8 cellular contexts compared by ENCODE assay signal in the genomic region with DNA sequence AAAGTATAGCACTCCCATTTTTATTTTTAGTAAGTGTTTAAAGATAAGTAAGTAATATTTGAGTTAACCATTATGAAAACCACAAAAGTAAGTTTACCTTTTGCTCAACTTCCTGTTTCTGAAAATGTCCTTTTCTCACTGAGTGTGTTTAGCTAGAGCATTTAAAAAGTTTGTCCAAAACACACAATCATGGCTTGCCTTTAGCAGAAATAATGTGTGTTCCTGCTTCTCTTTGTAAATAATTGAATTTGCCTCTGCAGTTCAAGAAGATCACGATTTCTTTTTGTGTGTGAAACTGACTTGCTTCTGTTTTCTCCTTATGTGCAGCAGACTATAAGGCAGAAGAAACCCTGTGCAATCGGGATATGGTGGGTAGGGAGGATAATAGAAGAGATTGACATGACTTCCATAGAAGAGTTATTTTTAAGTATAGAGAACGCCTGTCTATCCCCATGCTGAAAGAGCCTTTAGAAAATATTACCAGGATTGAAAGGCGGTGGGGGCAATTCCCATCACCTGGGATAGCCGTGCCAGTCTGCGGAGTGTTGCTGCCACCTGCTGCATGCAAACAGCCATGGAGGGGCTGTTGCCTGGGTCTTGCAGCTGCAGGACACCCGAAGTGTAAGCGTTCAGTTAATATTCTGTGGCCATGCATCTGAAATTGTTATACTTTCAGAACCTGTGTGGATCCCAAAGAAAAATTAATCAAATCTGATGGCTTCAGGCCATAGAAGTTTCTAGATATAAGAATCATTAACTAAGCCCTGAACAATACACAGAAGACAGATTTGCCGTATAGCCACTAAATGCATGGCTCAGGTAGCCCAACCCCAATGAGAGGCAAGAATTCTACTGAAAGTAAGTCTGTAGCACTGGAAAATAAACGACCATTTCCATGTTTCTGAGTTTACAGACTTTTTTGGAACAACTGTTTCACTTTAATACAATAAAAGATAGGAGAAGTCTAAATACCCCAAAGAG. TPM values are rescaled to one million over a fixed set of nuclear protein-coding genes. Genes with fewer than 3 reads are reported as not detected.
DNase-seq lines count a peak whose midpoint lies in the region; ATAC-seq and TF ChIP-seq lines count a peak whose summit lies in the region.

No MANE protein-coding gene starts in this region.

- in situ Hi-C loops in astrocyte of the cerebellum (cut with HindIII; ENCODE audit: low sequenced_read_pairs) = no loop called here

- peaks cover 26 to 59% (median 49%) of the 10 kb centered on the region in 3 donors for H3K4me1 Mint-ChIP-seq in IgD-negative memory B cell
- H3K4me1 Mint-ChIP-seq in T-cell = peaks cover 63 to 70% (median 66%) of the 10 kb centered on the region in 3 donors

- H3K4me1 ChIP-seq in uterus = no peaks in the 10 kb centered on the region

- DNase-seq in GM10266 (ENCODE audit: extremely low spot score) (peak; percentile 28), T-cell (peak in 33 of 34 experiments; percentile 27 to 71 (median 48)), astrocyte of the cerebellum (ENCODE audit: low read depth) (peak; percentile 22), left colon (peak; percentile 31 to 65), uterus (no peak)
- DNase-seq in stimulated activated CD4-positive, alpha-beta T cell treated with anti-CD3 and anti-CD28 coated beads, TNF-alpha, amount 100 ng/mL, for 4 hours (ENCODE audit: low read depth in 3 of 3) = peak in 2 of 3 experiments; percentile 43 to 52

- H3K27me3 ChIP-seq in uterus = no peaks in the 10 kb centered on the region

- H3K4me3 Mint-ChIP-seq in IgD-negative memory B cell (peak overlapping the region; percentile 60 to 91 (median 88)), T-cell (peak overlapping the region; percentile 62 to 79 (median 68))

- no peaks in the 10 kb centered on the region for H3K9me3 ChIP-seq in uterus

- H3K27ac Mint-ChIP-seq in IgD-negative memory B cell (peak overlapping the region in 2 of 3 donors; percentile 17 to 77), T-cell (peak overlapping the region; percentile 98 to 99)

- H3K36me3 Mint-ChIP-seq in IgD-negative memory B cell (peaks cover 3% of the 10 kb centered on the region), T-cell (no peaks in the 10 kb centered on the region)

- no peak overlapping the region for H3K27ac ChIP-seq in uterus

- TF ChIP-seq CTCF in GM10266 (IDR thresholded peaks at IDR 0.05; ENCODE audit: control insufficient read depth, insufficient read depth, low read depth, missing control alignments) (peak; percentile 86), astrocyte of the cerebellum (IDR thresholded peaks at IDR 0.05; ENCODE audit: low read depth, low read length, missing control alignments) (peak; percentile 82), uterus (IDR thresholded peaks at IDR 0.05) (peak in 1 of 4 experiments; percentile 21)

- CTCF ChIA-PET in T-cell (lab: Charles Lee) = interaction anchor here (0.5 to 1.8 kb wide), 7 partner anchors 8 to 459 kb away, joined by 3 to 8 read pairs (median 3); no protein-coding TSS in a partner anchor

- no peaks in the 10 kb centered on the region for H3K36me3 ChIP-seq in uterus

- H3K4me3 ChIP-seq in astrocyte of the cerebellum (ENCODE audit: low read depth, low read length) = no peak overlapping the region
- no peak overlapping the region for H3K4me3 ChIP-seq in uterus

- TF ChIP-seq POLR2A in uterus (IDR thresholded peaks at IDR 0.05) = no peak

- intact Hi-C loops in left colon (cut with DNase I, micrococcal nuclease) (no loop called here), uterus (cut with DNase I; ENCODE audit: low total_unique reads) (no loop called here)

- ATAC-seq in GM21723 (IDR thresholded peaks at IDR 0.05; ENCODE audit: unreplicated experiment) = peak; percentile 80
- peak; percentile 50 to 61 (median 58) for ATAC-seq in T-cell (replicated peaks in 1 of 4)
- ATAC-seq in left colon = peak; percentile 88

- H3K9me3 Mint-ChIP-seq in IgD-negative memory B cell (no peaks in the 10 kb centered on the region), T-cell (no peaks in the 10 kb centered on the region)

- H3K27me3 Mint-ChIP-seq in IgD-negative memory B cell (peaks cover 3% of the 10 kb centered on the region), T-cell (no peaks in the 10 kb centered on the region)

- POLR2A ChIA-PET in T-cell (lab: Charles Lee) = interaction anchor here in 1 of 2 donors (0.7 kb wide), 1 partner anchor 76 kb away, joined by 4 read pairs; no protein-coding TSS in a partner anchor

RNA-seq across cellular contexts. Expression of a gene that starts 2.4 kb away (rescaled TPM):
- polyA plus RNA-seq in IgD-negative memory B cell = 84.7 TPM
- total RNA-seq in T-cell = 100 to 1,000 TPM; 183 to 229 (median 203) TPM
- total RNA-seq in left colon = 1 to 10 TPM; 3.3 to 4.3 TPM
- 1 to 10 TPM; 1.0 to 2.8 (median 2.2) TPM for total RNA-seq in uterus

RNA-seq across cellular contexts. Expression of a gene that starts 55.5 kb away (rescaled TPM):
- 6.7 TPM for polyA plus RNA-seq in IgD-negative memory B cell
- under 1 TPM in 3 of 5 donors, not detected in 2; 0.35 to 0.82 (median 0.73) TPM for total RNA-seq in T-cell
- total RNA-seq in left colon = not detected
- total RNA-seq in uterus = under 1 TPM in 1 of 4 donors, not detected in 3; 0.35 TPM

Comparison
In these comparisons a context has a peak if more than half of its experiments do, and no peak if none do; other contexts are left out.
1. DNase-seq: peak in GM10266 (single experiment), T-cell (33 of 34), astrocyte of the cerebellum (single experiment), left colon (2 of 2) and stimulated activated CD4-positive, alpha-beta T cell treated with anti-CD3 and anti-CD28 coated beads, TNF-alpha, amount 100 ng/mL, for 4 hours (2 of 3); none in uterus (0 of 2).
2. RNA of a gene that starts 2.4 kb away (total RNA-seq): 183 to 229 TPM in T-cell; 3.3 to 4.3 TPM in left colon and 1.0 to 2.8 TPM in uterus; every median in the first group is over 10 times any median in the second.
3. Peak in every context shown above with its lines, with median percentiles within 50 percentile points of each other: ATAC-seq.